Comparison of ENCODE assay signal across 1 cellular context in genomic region chr4:183952652-183953051, GRCh38. TPM values are rescaled to one million over a fixed set of nuclear protein-coding genes. Genes with fewer than 3 reads are reported as not detected.
"Had no signal": no experiment of that assay in that cellular context is flagged by ENCODE, and none has a peak within 500 bp of the region (broad histone marks: within the 10 kb centered on the region; RNA-seq: fewer than 3 reads in every experiment).

No MANE protein-coding gene starts in this region.

RNA-seq across cellular contexts. Expression of gene STOX2, which starts 47.5 kb away (rescaled TPM):
- total RNA-seq: LHCN-M2 had no signal
